In the genomic region with DNA sequence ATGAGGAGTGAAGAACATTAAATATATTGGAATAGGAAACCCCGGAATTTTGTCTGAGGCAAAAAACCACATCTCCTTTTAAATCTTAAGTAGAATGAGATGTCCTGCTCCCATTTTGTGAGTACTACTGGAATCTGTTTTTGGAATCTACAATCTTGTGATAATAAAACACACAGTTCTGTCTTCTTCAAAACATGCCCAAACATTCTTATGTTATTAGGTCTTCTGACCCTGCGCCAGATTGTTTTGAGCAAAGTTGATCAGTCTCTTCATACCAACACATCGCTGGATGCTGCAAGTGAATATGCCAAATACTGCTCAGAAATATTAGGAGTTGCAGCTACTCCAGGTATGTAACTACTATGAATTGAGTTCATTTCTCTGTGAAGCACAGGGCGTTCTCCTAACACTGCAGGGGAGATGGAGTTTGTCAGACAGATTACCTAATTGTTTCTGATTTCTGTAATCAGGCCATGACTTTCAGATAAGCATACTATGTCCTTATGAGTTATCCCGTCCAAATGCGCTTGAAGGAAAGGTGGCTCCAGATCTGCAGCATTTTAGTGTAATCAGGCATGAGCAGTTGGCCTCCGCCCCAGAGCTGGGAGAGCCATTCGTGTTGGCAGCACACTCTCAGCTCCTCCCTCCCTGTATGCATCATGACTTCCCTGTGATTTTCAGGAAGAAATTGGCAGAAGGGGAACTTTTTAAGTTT, we compare ENCODE assay signal across 10 cellular contexts.
A peak's percentile ranks its signal among the peaks of the same experiment; 100 is the strongest.
DNase-seq lines count a peak whose midpoint lies in the region; ATAC-seq and FAIRE-seq lines count a peak whose summit lies in the region.
"Had no signal": no experiment of that assay in that cellular context is flagged by ENCODE, and none has a peak within 500 bp of the region (broad histone marks: within the 10 kb centered on the region; RNA-seq: fewer than 3 reads in every experiment).

No MANE protein-coding gene starts in this region.

- peak; percentile 8 for FAIRE-seq in frontal cortex (lab: Jason Lieb, UNC)

- no peaks in the 10 kb centered on the region for H3K9me3 Mint-ChIP-seq in activated T-helper 2 cell treated with anti-CD3 and anti-CD28 coated beads, Interferon-gamma antibody, Interleukin-2, Interleukin-4, amounts not matched to agents 10 μg/mL and 5 μg/mL and 100 μg/mL, durations not matched to agents 14 hours and 24 hours and 36 hours
- H3K9me3 Mint-ChIP-seq: IgD-negative memory B cell had no signal

- no peaks in the 10 kb centered on the region for H3K9me3 ChIP-seq in adipocyte (ENCODE audit: control insufficient read depth, low read length)

- DNase-seq in Daoy (ENCODE audit: low read depth): peak; percentile 92
- DNase-seq in adipocyte (ENCODE audit: low read depth): peak; percentile 83
- DNase-seq in frontal cortex (ENCODE audit: low spot score in 2 of 2): peak in 1 of 2 donors; percentile 24
- DNase-seq in posterior cingulate gyrus: peak; percentile 41 to 95 (median 66)
- no peak for DNase-seq in DMS 273 (lab: John Stamatoyannopoulos, UW; ENCODE audit: unreplicated experiment)
- DNase-seq in activated T-helper 2 cell treated with anti-CD3 and anti-CD28 coated beads, Interferon-gamma antibody, Interleukin-2, Interleukin-4, amounts not matched to agents 10 μg/mL and 5 μg/mL and 100 μg/mL, durations not matched to agents 14 hours and 24 hours and 36 hours (ENCODE audit: low spot score): no peak
- no peak for DNase-seq in effector CD4-positive, alpha-beta T cell
- DNase-seq: NCI-H748 treated with DMSO at 0.1 percent for 48 hours had no signal

- H3K27me3 ChIP-seq in adipocyte (replicated peaks; ENCODE audit: control insufficient read depth, insufficient read depth, low read length): no peaks in the 10 kb centered on the region

- no peak overlapping the region for H3K27ac Mint-ChIP-seq in activated T-helper 2 cell treated with anti-CD3 and anti-CD28 coated beads, Interferon-gamma antibody, Interleukin-2, Interleukin-4, amounts not matched to agents 10 μg/mL and 5 μg/mL and 100 μg/mL, durations not matched to agents 14 hours and 24 hours and 36 hours
- H3K27ac Mint-ChIP-seq: IgD-negative memory B cell had no signal

- H3K4me3 ChIP-seq in adipocyte (ENCODE audit: low read length): peak overlapping the region; percentile 6

- no peak overlapping the region for H3K4me3 Mint-ChIP-seq in activated T-helper 2 cell treated with anti-CD3 and anti-CD28 coated beads, Interferon-gamma antibody, Interleukin-2, Interleukin-4, amounts not matched to agents 10 μg/mL and 5 μg/mL and 100 μg/mL, durations not matched to agents 14 hours and 24 hours and 36 hours (ENCODE audit: low read depth)
- H3K4me3 Mint-ChIP-seq: IgD-negative memory B cell had no signal

- H3K27me3 Mint-ChIP-seq in activated T-helper 2 cell treated with anti-CD3 and anti-CD28 coated beads, Interferon-gamma antibody, Interleukin-2, Interleukin-4, amounts not matched to agents 10 μg/mL and 5 μg/mL and 100 μg/mL, durations not matched to agents 14 hours and 24 hours and 36 hours (ENCODE audit: low read depth): peaks cover 16% of the 10 kb centered on the region
- H3K27me3 Mint-ChIP-seq: IgD-negative memory B cell had no signal

- peaks cover 7% of the 10 kb centered on the region for H3K36me3 ChIP-seq in adipocyte (ENCODE audit: control insufficient read depth, insufficient read depth, low read length, severe bottlenecking)

- no peak overlapping the region for H3K9ac ChIP-seq in adipocyte (ENCODE audit: low read length)

- peaks cover 43% of the 10 kb centered on the region for H3K36me3 Mint-ChIP-seq in activated T-helper 2 cell treated with anti-CD3 and anti-CD28 coated beads, Interferon-gamma antibody, Interleukin-2, Interleukin-4, amounts not matched to agents 10 μg/mL and 5 μg/mL and 100 μg/mL, durations not matched to agents 14 hours and 24 hours and 36 hours (ENCODE audit: low read depth)

- peaks cover 22% of the 10 kb centered on the region for H3K4me1 Mint-ChIP-seq in activated T-helper 2 cell treated with anti-CD3 and anti-CD28 coated beads, Interferon-gamma antibody, Interleukin-2, Interleukin-4, amounts not matched to agents 10 μg/mL and 5 μg/mL and 100 μg/mL, durations not matched to agents 14 hours and 24 hours and 36 hours (ENCODE audit: low read depth)

- peaks cover 39% of the 10 kb centered on the region for H3K4me1 ChIP-seq in adipocyte (ENCODE audit: control insufficient read depth, insufficient read depth, low read length)

- ATAC-seq in GM18861 (IDR thresholded peaks at IDR 0.05; ENCODE audit: unreplicated experiment): no peak

- intact Hi-C loops in posterior cingulate gyrus (cut with DNase I): no loop called here
- intact Hi-C loops in activated T-helper 2 cell treated with anti-CD3 and anti-CD28 coated beads, Interferon-gamma antibody, Interleukin-2, Interleukin-4, amounts not matched to agents 10 μg/mL and 5 μg/mL and 100 μg/mL, durations not matched to agents 14 hours and 24 hours and 36 hours (cut with micrococcal nuclease): no loop called here

Comparison
In these comparisons a context has a peak if more than half of its experiments do, and no peak if none do; other contexts are left out.
1. DNase-seq: peak in Daoy (single experiment), adipocyte (single experiment) and posterior cingulate gyrus (10 of 10); none in DMS 273 (single experiment), activated T-helper 2 cell treated with anti-CD3 and anti-CD28 coated beads, Interferon-gamma antibody, Interleukin-2, Interleukin-4, amounts not matched to agents 10 μg/mL and 5 μg/mL and 100 μg/mL, durations not matched to agents 14 hours and 24 hours and 36 hours (single experiment) and effector CD4-positive, alpha-beta T cell (single experiment).